ENCODE assay signal across 1 cellular context in the genomic region with DNA sequence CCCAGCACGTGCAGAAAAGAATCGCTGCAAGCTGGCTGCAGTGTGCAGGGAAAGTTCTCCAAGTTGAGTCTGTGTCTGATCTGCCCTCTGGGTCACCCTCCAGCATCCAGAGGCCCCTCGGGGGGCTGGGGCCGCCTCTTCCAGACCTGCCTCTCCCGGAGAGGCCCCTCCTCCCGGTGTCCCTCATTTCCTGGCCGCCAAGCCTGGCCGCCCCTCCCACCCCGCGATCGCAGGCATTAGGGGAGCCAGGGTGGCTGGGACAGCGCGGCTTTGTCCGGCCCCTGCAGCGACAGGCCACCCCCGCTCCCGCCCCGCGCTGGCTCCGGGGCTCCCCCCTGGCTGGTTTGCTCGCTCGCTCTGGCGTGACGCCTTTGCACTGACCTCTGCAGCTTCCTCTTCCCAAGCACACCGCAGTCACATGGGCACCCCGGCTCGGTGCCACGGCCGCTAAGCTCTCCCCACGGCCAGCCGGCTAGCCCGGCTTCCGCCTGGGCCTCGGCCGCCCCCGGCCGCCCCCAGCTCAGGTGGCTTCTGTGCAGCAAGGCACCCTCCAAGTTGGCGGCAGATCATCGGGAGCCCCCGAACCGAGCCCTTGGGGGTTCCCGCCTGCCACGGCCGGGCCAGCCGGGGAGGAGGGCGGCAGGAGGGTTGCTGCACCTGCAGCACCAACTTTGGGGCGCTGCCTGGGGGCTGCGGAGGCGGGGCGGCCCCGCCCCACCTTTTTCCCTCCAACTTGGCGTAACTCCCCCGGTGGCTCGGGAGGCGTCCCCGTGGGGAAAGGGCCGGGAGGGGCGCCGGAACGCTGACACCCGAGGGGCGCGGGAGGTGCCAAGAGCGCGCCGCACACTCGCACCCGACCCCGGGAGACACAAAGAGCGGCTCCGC.
A peak's percentile ranks its signal among the peaks of the same experiment; 100 is the strongest.
TF ChIP-seq lines count a peak whose summit lies in the region.

No MANE protein-coding gene starts in this region.

TF ChIP-seq in HepG2, 621 proteins besides CTCF, POLR2A, EP300 and RAD21 (continued from another document and continues in another):
- TF ChIP-seq, protein P1, sequence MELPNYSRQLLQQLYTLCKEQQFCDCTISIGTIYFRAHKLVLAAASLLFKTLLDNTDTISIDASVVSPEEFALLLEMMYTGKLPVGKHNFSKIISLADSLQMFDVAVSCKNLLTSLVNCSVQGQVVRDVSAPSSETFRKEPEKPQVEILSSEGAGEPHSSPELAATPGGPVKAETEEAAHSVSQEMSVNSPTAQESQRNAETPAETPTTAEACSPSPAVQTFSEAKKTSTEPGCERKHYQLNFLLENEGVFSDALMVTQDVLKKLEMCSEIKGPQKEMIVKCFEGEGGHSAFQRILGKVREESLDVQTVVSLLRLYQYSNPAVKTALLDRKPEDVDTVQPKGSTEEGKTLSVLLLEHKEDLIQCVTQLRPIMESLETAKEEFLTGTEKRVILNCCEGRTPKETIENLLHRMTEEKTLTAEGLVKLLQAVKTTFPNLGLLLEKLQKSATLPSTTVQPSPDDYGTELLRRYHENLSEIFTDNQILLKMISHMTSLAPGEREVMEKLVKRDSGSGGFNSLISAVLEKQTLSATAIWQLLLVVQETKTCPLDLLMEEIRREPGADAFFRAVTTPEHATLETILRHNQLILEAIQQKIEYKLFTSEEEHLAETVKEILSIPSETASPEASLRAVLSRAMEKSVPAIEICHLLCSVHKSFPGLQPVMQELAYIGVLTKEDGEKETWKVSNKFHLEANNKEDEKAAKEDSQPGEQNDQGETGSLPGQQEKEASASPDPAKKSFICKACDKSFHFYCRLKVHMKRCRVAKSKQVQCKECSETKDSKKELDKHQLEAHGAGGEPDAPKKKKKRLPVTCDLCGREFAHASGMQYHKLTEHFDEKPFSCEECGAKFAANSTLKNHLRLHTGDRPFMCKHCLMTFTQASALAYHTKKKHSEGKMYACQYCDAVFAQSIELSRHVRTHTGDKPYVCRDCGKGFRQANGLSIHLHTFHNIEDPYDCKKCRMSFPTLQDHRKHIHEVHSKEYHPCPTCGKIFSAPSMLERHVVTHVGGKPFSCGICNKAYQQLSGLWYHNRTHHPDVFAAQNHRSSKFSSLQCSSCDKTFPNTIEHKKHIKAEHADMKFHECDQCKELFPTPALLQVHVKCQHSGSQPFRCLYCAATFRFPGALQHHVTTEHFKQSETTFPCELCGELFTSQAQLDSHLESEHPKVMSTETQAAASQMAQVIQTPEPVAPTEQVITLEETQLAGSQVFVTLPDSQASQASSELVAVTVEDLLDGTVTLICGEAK (IDR thresholded peaks at IDR 0.05), result no peak
- TF ChIP-seq, protein P1 (CRISPR knock-in tag; IDR thresholded peaks at IDR 0.05), result peak; percentile 90
- TF ChIP-seq, protein P2, sequence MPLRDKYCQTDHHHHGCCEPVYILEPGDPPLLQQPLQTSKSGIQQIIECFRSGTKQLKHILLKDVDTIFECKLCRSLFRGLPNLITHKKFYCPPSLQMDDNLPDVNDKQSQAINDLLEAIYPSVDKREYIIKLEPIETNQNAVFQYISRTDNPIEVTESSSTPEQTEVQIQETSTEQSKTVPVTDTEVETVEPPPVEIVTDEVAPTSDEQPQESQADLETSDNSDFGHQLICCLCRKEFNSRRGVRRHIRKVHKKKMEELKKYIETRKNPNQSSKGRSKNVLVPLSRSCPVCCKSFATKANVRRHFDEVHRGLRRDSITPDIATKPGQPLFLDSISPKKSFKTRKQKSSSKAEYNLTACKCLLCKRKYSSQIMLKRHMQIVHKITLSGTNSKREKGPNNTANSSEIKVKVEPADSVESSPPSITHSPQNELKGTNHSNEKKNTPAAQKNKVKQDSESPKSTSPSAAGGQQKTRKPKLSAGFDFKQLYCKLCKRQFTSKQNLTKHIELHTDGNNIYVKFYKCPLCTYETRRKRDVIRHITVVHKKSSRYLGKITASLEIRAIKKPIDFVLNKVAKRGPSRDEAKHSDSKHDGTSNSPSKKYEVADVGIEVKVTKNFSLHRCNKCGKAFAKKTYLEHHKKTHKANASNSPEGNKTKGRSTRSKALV (CRISPR knock-in tag; IDR thresholded peaks at IDR 0.05), result peak; percentile 80; the same call in 1 of the 2 replicates
- TF ChIP-seq KDM2A (CRISPR knock-in tag; IDR thresholded peaks at IDR 0.05; ENCODE audit: borderline replicate concordance, low read depth) (peak; percentile 79), ZNF292 (CRISPR knock-in tag; IDR thresholded peaks at IDR 0.05; ENCODE audit: borderline replicate concordance, low read depth) (no peak), ZSCAN20 (CRISPR knock-in tag; IDR thresholded peaks at IDR 0.05; ENCODE audit: borderline replicate concordance) (no peak; the same call in 1 of the 2 replicates), ZNF296 (CRISPR knock-in tag; conservative IDR thresholded peaks at IDR 0.05) (0 out of 2 replicates have a peak, but pooled peaks have one; percentile 78), MIXL1 (CRISPR knock-in tag; IDR thresholded peaks at IDR 0.05) (no peak), SP4 (CRISPR knock-in tag; IDR thresholded peaks at IDR 0.05) (peak; percentile 78), HNRNPUL1 (IDR thresholded peaks at IDR 0.05; ENCODE audit: low read depth, low read length) (no peak), EEA1 (CRISPR knock-in tag; IDR thresholded peaks at IDR 0.05; ENCODE audit: borderline replicate concordance) (0 out of 2 replicates have a peak, but pooled peaks have one; percentile 41), ZNF605 (CRISPR knock-in tag; IDR thresholded peaks at IDR 0.05) (peak; percentile 95), AHR (CRISPR knock-in tag; IDR thresholded peaks at IDR 0.05) (0 out of 2 replicates have a peak, but pooled peaks have one; percentile 75), POGZ (CRISPR knock-in tag; IDR thresholded peaks at IDR 0.05) (no peak; the same call in 1 of the 2 replicates), GABPB1 (CRISPR knock-in tag; IDR thresholded peaks at IDR 0.05) (peak; percentile 87), PITX1 (CRISPR knock-in tag; IDR thresholded peaks at IDR 0.05) (no peak; the same call in 1 of the 2 replicates), MIER3 (CRISPR knock-in tag; IDR thresholded peaks at IDR 0.05; ENCODE audit: borderline replicate concordance) (peak; percentile 50; the same call in 1 of the 2 replicates)
- TF ChIP-seq, protein P3, sequence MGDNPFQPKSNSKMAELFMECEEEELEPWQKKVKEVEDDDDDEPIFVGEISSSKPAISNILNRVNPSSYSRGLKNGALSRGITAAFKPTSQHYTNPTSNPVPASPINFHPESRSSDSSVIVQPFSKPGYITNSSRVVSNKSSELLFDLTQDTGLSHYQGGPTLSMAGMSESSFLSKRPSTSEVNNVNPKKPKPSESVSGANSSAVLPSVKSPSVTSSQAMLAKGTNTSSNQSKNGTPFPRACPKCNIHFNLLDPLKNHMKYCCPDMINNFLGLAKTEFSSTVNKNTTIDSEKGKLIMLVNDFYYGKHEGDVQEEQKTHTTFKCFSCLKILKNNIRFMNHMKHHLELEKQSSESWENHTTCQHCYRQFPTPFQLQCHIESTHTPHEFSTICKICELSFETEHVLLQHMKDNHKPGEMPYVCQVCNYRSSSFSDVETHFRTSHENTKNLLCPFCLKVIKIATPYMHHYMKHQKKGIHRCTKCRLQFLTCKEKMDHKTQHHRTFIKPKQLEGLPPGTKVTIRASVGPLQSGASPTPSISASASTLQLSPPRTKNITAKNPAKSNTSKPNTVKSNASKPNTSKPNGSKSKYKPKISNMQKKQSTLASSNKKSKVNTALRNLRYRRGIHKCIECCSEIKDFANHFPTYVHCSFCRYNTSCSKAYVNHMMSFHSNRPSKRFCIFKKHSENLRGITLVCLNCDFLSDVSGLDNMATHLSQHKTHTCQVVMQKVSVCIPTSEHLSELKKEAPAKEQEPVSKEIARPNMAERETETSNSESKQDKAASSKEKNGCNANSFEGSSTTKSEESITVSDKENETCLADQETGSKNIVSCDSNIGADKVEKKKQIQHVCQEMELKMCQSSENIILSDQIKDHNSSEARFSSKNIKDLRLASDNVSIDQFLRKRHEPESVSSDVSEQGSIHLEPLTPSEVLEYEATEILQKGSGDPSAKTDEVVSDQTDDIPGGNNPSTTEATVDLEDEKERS (CRISPR knock-in tag; IDR thresholded peaks at IDR 0.05), result no peak
- TF ChIP-seq, protein P4, sequence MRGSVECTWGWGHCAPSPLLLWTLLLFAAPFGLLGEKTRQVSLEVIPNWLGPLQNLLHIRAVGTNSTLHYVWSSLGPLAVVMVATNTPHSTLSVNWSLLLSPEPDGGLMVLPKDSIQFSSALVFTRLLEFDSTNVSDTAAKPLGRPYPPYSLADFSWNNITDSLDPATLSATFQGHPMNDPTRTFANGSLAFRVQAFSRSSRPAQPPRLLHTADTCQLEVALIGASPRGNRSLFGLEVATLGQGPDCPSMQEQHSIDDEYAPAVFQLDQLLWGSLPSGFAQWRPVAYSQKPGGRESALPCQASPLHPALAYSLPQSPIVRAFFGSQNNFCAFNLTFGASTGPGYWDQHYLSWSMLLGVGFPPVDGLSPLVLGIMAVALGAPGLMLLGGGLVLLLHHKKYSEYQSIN (CRISPR knock-in tag; IDR thresholded peaks at IDR 0.05; ENCODE audit: borderline replicate concordance), result no peak
- TF ChIP-seq, protein P5, sequence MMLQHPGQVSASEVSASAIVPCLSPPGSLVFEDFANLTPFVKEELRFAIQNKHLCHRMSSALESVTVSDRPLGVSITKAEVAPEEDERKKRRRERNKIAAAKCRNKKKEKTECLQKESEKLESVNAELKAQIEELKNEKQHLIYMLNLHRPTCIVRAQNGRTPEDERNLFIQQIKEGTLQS (CRISPR knock-in tag; IDR thresholded peaks at IDR 0.05), result no peak
- TF ChIP-seq, protein P6, sequence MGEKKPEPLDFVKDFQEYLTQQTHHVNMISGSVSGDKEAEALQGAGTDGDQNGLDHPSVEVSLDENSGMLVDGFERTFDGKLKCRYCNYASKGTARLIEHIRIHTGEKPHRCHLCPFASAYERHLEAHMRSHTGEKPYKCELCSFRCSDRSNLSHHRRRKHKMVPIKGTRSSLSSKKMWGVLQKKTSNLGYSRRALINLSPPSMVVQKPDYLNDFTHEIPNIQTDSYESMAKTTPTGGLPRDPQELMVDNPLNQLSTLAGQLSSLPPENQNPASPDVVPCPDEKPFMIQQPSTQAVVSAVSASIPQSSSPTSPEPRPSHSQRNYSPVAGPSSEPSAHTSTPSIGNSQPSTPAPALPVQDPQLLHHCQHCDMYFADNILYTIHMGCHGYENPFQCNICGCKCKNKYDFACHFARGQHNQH (CRISPR knock-in tag; IDR thresholded peaks at IDR 0.05), result peak; percentile 75; the same call in 1 of the 2 replicates
- TF ChIP-seq, protein P7, sequence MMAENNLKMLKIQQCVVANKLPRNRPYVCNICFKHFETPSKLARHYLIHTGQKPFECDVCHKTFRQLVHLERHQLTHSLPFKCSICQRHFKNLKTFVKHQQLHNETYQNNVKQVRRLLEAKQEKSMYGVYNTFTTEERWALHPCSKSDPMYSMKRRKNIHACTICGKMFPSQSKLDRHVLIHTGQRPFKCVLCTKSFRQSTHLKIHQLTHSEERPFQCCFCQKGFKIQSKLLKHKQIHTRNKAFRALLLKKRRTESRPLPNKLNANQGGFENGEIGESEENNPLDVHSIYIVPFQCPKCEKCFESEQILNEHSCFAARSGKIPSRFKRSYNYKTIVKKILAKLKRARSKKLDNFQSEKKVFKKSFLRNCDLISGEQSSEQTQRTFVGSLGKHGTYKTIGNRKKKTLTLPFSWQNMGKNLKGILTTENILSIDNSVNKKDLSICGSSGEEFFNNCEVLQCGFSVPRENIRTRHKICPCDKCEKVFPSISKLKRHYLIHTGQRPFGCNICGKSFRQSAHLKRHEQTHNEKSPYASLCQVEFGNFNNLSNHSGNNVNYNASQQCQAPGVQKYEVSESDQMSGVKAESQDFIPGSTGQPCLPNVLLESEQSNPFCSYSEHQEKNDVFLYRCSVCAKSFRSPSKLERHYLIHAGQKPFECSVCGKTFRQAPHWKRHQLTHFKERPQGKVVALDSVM (CRISPR knock-in tag; IDR thresholded peaks at IDR 0.05), result no peak
- TF ChIP-seq, protein P8, sequence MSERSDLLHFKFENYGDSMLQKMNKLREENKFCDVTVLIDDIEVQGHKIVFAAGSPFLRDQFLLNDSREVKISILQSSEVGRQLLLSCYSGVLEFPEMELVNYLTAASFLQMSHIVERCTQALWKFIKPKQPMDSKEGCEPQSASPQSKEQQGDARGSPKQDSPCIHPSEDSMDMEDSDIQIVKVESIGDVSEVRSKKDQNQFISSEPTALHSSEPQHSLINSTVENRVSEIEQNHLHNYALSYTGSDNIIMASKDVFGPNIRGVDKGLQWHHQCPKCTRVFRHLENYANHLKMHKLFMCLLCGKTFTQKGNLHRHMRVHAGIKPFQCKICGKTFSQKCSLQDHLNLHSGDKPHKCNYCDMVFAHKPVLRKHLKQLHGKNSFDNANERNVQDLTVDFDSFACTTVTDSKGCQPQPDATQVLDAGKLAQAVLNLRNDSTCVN (CRISPR knock-in tag; IDR thresholded peaks at IDR 0.05; ENCODE audit: borderline replicate concordance), result peak; percentile 78; the same call in 1 of the 2 replicates
- TF ChIP-seq, protein P9, sequence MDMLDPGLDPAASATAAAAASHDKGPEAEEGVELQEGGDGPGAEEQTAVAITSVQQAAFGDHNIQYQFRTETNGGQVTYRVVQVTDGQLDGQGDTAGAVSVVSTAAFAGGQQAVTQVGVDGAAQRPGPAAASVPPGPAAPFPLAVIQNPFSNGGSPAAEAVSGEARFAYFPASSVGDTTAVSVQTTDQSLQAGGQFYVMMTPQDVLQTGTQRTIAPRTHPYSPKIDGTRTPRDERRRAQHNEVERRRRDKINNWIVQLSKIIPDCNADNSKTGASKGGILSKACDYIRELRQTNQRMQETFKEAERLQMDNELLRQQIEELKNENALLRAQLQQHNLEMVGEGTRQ (IDR thresholded peaks at IDR 0.05; ENCODE audit: low read depth, low read length), result 0 out of 2 replicates have a peak, but pooled peaks have one; percentile 49
- TF ChIP-seq, protein P9 (CRISPR knock-in tag; IDR thresholded peaks at IDR 0.05; ENCODE audit: borderline replicate concordance), result peak; percentile 70
